In genomic region chr20:58891076-58891685, GRCh38 we compare ENCODE assay signal across 1 cellular context.
TF ChIP-seq lines count a peak whose summit lies in the region.

No MANE protein-coding gene starts in this region.

TF ChIP-seq in SK-N-SH treated with all-trans-retinoic acid at 6 μM for 48 hours, 23 proteins besides CTCF, POLR2A, EP300 and RAD21 (continued from another document):
- TF ChIP-seq PATZ1 (CRISPR knock-in tag; IDR thresholded peaks at IDR 0.05; ENCODE audit: borderline replicate concordance) (no peak), ZFP30 (CRISPR knock-in tag; IDR thresholded peaks at IDR 0.05) (no peak), ZNF70 (CRISPR knock-in tag; IDR thresholded peaks at IDR 0.05) (no peak), SNAI2 (CRISPR knock-in tag; IDR thresholded peaks at IDR 0.05) (no peak), POU6F1 (CRISPR knock-in tag; IDR thresholded peaks at IDR 0.05; ENCODE audit: borderline replicate concordance, low read depth) (no peak), CSDC2 (CRISPR knock-in tag; IDR thresholded peaks at IDR 0.05) (no peak)
